ENCODE assay signal across 8 cellular contexts in the genomic region with DNA sequence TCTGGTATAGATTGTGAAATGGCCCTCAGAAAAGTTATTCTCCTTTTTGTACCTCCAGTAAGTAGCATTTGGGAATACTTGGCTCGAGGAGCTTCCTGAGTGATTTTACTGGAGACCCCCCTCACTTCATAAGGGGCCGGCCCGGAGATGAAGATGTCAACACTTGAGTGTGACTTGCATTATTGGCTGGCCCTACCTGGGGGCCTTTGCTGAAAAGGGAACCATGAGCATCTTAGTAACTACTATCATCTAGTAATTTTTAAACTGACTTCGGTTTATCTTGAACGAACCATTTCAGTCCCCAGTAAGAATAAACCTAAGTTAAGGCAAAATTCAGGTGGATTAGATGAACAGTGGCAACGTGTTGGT. TPM values are rescaled to one million over a fixed set of nuclear protein-coding genes. Genes with fewer than 3 reads are reported as not detected.
DNase-seq lines count a peak whose midpoint lies in the region; ATAC-seq and TF ChIP-seq lines count a peak whose summit lies in the region.

No MANE protein-coding gene starts in this region.

- H3K9me2 ChIP-seq in GM23248 (ENCODE audit: insufficient read depth) (no peaks in the 10 kb centered on the region), PC-3 (replicated peaks; ENCODE audit: low read length) (no peaks in the 10 kb centered on the region)

- no peak for TF ChIP-seq CTCF in PC-3 (conservative IDR thresholded peaks at IDR 0.05; ENCODE audit: low read depth, low read length)
- no peak for TF ChIP-seq CTCF in esophagus muscularis mucosa (IDR thresholded peaks at IDR 0.05)
- TF ChIP-seq CTCF in smooth muscle cell (IDR thresholded peaks at IDR 0.05; ENCODE audit: borderline replicate concordance, insufficient read depth, poor library complexity, severe bottlenecking) = no peak
- no peak for TF ChIP-seq CTCF in brain microvascular endothelial cell (IDR thresholded peaks at IDR 0.05; ENCODE audit: low read depth, low read length, missing control alignments)

- CTCF ChIA-PET in PC-3 (lab: Charles Lee) = no interaction called here

- in situ Hi-C loops in GM23248 (cut with MboI) = no loop called here
- in situ Hi-C loops in brain microvascular endothelial cell (cut with HindIII; ENCODE audit: low pct_ligation_motif_present, low sequenced_read_pairs) = no loop called here

- H3K27ac ChIP-seq in GM23248 = no peak overlapping the region
- H3K27ac ChIP-seq in PC-3 (ENCODE audit: low read length) = no peak overlapping the region
- H3K27ac ChIP-seq in esophagus muscularis mucosa (replicated peaks in 1 of 4) = peak overlapping the region; percentile 93 to 97 (median 97)
- H3K27ac ChIP-seq in smooth muscle cell (ENCODE audit: low read depth) = no peak overlapping the region
- no peak overlapping the region for H3K27ac ChIP-seq in brain microvascular endothelial cell

- H3K9ac ChIP-seq in GM23248 = peak overlapping the region; percentile 88
- H3K9ac ChIP-seq in PC-3 (ENCODE audit: low read length) = peak overlapping the region; percentile 91; the same call in 1 of the 2 replicates
- no peak overlapping the region for H3K9ac ChIP-seq in smooth muscle cell (ENCODE audit: low read depth)

- no peaks in the 10 kb centered on the region for H4K20me1 ChIP-seq in GM23248 (ENCODE audit: insufficient read depth)
- no peaks in the 10 kb centered on the region for H4K20me1 ChIP-seq in PC-3 (ENCODE audit: low read length)
- no peaks in the 10 kb centered on the region for H4K20me1 ChIP-seq in smooth muscle cell (ENCODE audit: low read depth)

- TF ChIP-seq EP300 in esophagus muscularis mucosa (IDR thresholded peaks at IDR 0.05) = no peak

- POLR2A ChIA-PET in PC-3 (lab: Charles Lee; ENCODE audit: unreplicated experiment) = interaction anchor here (0.6 kb wide), 2 partner anchors 16 to 312 kb away, joined by 3 to 5 read pairs; partner anchors contain the start of gene CEP70

- 55 to 56% methylated on average over 6 of the region's 6 CpGs for WGBS in GM23248 (ENCODE audit: low coverage in 1 of 2, low lambda C conversion rate in 2 of 2, missing lambda C conversion rate in 2 of 2), 2 experiments
- 72% methylated on average over 6 of the region's 6 CpGs for WGBS in esophagus muscularis mucosa
- 87% methylated on average over 6 of the region's 6 CpGs for WGBS in smooth muscle cell (ENCODE audit: low lambda C conversion rate)

- no peaks in the 10 kb centered on the region for H3K9me3 ChIP-seq in GM23248 (ENCODE audit: low read depth)
- no peaks in the 10 kb centered on the region for H3K9me3 ChIP-seq in PC-3 (ENCODE audit: low read length)
- peaks cover 0 to 3% (median 0%) of the 10 kb centered on the region in 4 donors for H3K9me3 ChIP-seq in esophagus muscularis mucosa
- no peaks in the 10 kb centered on the region for H3K9me3 ChIP-seq in smooth muscle cell (replicated peaks; ENCODE audit: low read depth)

- 0 out of 2 replicates have a peak, but pooled peaks cover 10% of the 10 kb centered on the region for H3K79me2 ChIP-seq in GM23248 (ENCODE audit: insufficient read depth)
- H3K79me2 ChIP-seq in PC-3 (ENCODE audit: low read length) = peaks cover 14% of the 10 kb centered on the region
- no peaks in the 10 kb centered on the region for H3K79me2 ChIP-seq in smooth muscle cell (ENCODE audit: low read depth)

- H3K4me1 ChIP-seq in GM23248 (ENCODE audit: insufficient read depth) (0 out of 2 replicates have a peak, but pooled peaks cover 9% of the 10 kb centered on the region), PC-3 (ENCODE audit: insufficient read depth, low read length) (peaks cover 12% of the 10 kb centered on the region; the same call in 1 of the 2 replicates), esophagus muscularis mucosa (peaks cover 10 to 14% (median 13%) of the 10 kb centered on the region in 4 donors), smooth muscle cell (ENCODE audit: low read depth) (no peaks in the 10 kb centered on the region)

- no peaks in the 10 kb centered on the region for H3K36me3 ChIP-seq in GM23248 (ENCODE audit: low read depth)
- H3K36me3 ChIP-seq in PC-3 (ENCODE audit: low read depth, low read length) = no peaks in the 10 kb centered on the region
- no peaks in the 10 kb centered on the region for H3K36me3 ChIP-seq in esophagus muscularis mucosa
- H3K36me3 ChIP-seq in smooth muscle cell (ENCODE audit: low read depth) = no peaks in the 10 kb centered on the region
- H3K36me3 ChIP-seq in brain microvascular endothelial cell (replicated peaks) = no peaks in the 10 kb centered on the region

- no peak for TF ChIP-seq POLR2A in esophagus muscularis mucosa (IDR thresholded peaks at IDR 0.05; ENCODE audit: low read depth)

- H3K4me2 ChIP-seq in GM23248 (ENCODE audit: unreplicated experiment) (peak overlapping the region; percentile 81), PC-3 (ENCODE audit: low read length) (peak overlapping the region; percentile 85), smooth muscle cell (peak overlapping the region; percentile 97)

- TSS peak; percentile 78 for BruUV-seq in PC-3 (replicated peaks; lab: Mats Ljungman, UMichigan)

- ATAC-seq in PC-3 (no peak), HG03342 (IDR thresholded peaks at IDR 0.05; ENCODE audit: unreplicated experiment) (no peak), GM21447 (IDR thresholded peaks at IDR 0.05; ENCODE audit: unreplicated experiment) (no peak), GM21515 (IDR thresholded peaks at IDR 0.05; ENCODE audit: unreplicated experiment) (no peak)

- intact Hi-C loops in PC-3 (cut with micrococcal nuclease) = no loop called here
- intact Hi-C loops in esophagus muscularis mucosa (cut with DNase I) = loop anchor here (1.0 kb wide), 1 partner anchor 16 kb away; the partner anchor contains the start of gene CEP70

- DNase-seq in GM23248 (no peak), PC-3 (no peak), esophagus muscularis mucosa (ENCODE audit: extremely low spot score) (no peak), smooth muscle cell (lab: John Stamatoyannopoulos, UW; ENCODE audit: unreplicated experiment) (no peak), brain microvascular endothelial cell (no peak)

- H2AFZ ChIP-seq in GM23248 (peak overlapping the region; percentile 96), PC-3 (ENCODE audit: low read length) (peak overlapping the region; percentile 92; the same call in 1 of the 2 replicates), smooth muscle cell (ENCODE audit: low read depth) (peak overlapping the region; percentile 98)

- H3F3A ChIP-seq in GM23248 (ENCODE audit: insufficient read depth) (no peaks in the 10 kb centered on the region), PC-3 (ENCODE audit: low read length, unreplicated experiment) (no peaks in the 10 kb centered on the region), smooth muscle cell (ENCODE audit: low read depth) (no peaks in the 10 kb centered on the region)

- H3K27me3 ChIP-seq in GM23248 (replicated peaks; ENCODE audit: insufficient read depth) (no peaks in the 10 kb centered on the region), PC-3 (ENCODE audit: low read length) (no peaks in the 10 kb centered on the region), esophagus muscularis mucosa (peaks cover 0 to 4% (median 0%) of the 10 kb centered on the region in 4 donors), smooth muscle cell (ENCODE audit: low read depth) (no peaks in the 10 kb centered on the region), brain microvascular endothelial cell (replicated peaks) (no peaks in the 10 kb centered on the region)

- H3K4me3 ChIP-seq in GM23248 (peak overlapping the region; percentile 76), PC-3 (ENCODE audit: low read length) (peak overlapping the region; percentile 83), esophagus muscularis mucosa (peak overlapping the region; percentile 76 to 87 (median 80)), smooth muscle cell (peak overlapping the region; percentile 89), brain microvascular endothelial cell (ENCODE audit: low read depth, low read length) (no peak overlapping the region)

RNA-seq across cellular contexts. Expression of gene FAIM, which starts 1.3 kb away (rescaled TPM):
- total RNA-seq in GM23248 (2014; rRNA removed; shearing (Covaris generic)) = 12.6 and 13.4 TPM in 2 replicates
- polyA plus RNA-seq in GM23248 (2016; fragmentation: Nextera tagmentation; extraction: Ambion mirVana) (19.8 and 21.8 TPM in 2 replicates), smooth muscle cell (7.2 and 7.8 TPM in 2 replicates)
- total RNA-seq in PC-3 (2014; rRNA removed) (25.0 and 29.2 TPM in 2 replicates), esophagus muscularis mucosa (10 to 100 TPM in 1 of 4 donors, 1 to 10 TPM in 3; 8.3 to 12.3 (median 9.3) TPM), smooth muscle cell (6.4 and 8.8 TPM in 2 replicates)

RNA-seq across cellular contexts. Expression of gene CEP70, which starts 15.8 kb away (rescaled TPM):
- total RNA-seq in GM23248 (2014; rRNA removed; shearing (Covaris generic)) = 4.9 and 7.8 TPM in 2 replicates
- 6.0 and 7.6 TPM in 2 replicates for polyA plus RNA-seq in GM23248 (2016; fragmentation: Nextera tagmentation; extraction: Ambion mirVana)
- 11.3 and 16.7 TPM in 2 replicates for total RNA-seq in PC-3 (2014; rRNA removed)
- total RNA-seq in esophagus muscularis mucosa = 10 to 100 TPM; 25.5 to 54.4 (median 39.0) TPM
- 13.7 and 17.1 TPM in 2 replicates for total RNA-seq in smooth muscle cell
- polyA plus RNA-seq in smooth muscle cell = 3.9 and 6.3 TPM in 2 replicates

Comparison
In these comparisons a context has a peak if more than half of its experiments do, and no peak if none do; other contexts are left out.
1. H3K27ac ChIP-seq: peak in esophagus muscularis mucosa (4 of 4); none in GM23248 (single experiment), PC-3 (single experiment), smooth muscle cell (single experiment) and brain microvascular endothelial cell (single experiment).
2. Peak in every context shown above with its lines, with median percentiles within 50 percentile points of each other: H2AFZ ChIP-seq and H3K4me2 ChIP-seq.